Comparison of ENCODE assay signal across 7 cellular contexts in the genomic region with DNA sequence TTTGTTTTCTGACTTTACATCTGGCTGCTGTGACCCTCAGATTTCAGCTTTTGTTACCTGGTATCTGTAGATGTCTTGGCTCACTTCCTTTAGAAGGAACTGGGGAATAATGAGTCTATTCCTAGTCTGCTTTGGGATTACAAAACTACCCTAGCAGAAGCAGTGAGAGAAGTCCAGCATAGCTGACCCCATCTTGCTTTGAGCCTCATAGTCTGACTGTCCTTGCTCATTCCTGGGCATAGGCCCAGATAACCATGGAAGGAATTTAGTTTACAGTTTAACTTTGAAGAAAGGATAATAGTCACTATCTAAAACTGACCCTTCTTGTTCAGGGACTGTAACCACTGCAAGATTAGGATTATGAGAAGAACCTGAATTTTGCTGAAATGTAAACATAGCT.
"Had no signal": no experiment of that assay in that cellular context is flagged by ENCODE, and none has a peak within 500 bp of the region (broad histone marks: within the 10 kb centered on the region; RNA-seq: fewer than 3 reads in every experiment).

No MANE protein-coding gene starts in this region.

- H3K27ac ChIP-seq: GM23248 had no signal

- H3K4me3 Mint-ChIP-seq: HFFc6 had no signal

- ATAC-seq: HCT116 had no signal

- DNase-seq: GM23248, GOT3, H7, HFFc6, IMR-90 had no signal

- H3K27ac Mint-ChIP-seq: HFFc6 had no signal

- H3K9ac ChIP-seq: GM23248 had no signal

- H2AFZ ChIP-seq: GM23248 had no signal

- H3K4me3 ChIP-seq: GM23248, HAP-1 had no signal

- H3K36me3 ChIP-seq: HAP-1 had no signal
